Comparison of ENCODE assay signal across 1 cellular context in genomic region chr1:55534565-55535091, GRCh38.
TF ChIP-seq lines count a peak whose summit lies in the region.

No MANE protein-coding gene starts in this region.

TF ChIP-seq in HepG2, 621 proteins besides CTCF, POLR2A, EP300 and RAD21 (continued from another document and continues in another):
- TF ChIP-seq ARID3A (IDR thresholded peaks at IDR 0.05; ENCODE audit: low read depth, low read length) (peak; percentile 35; the same call in 1 of the 2 replicates), KDM1A (CRISPR knock-in tag; IDR thresholded peaks at IDR 0.05) (0 out of 2 replicates have a peak, but pooled peaks have one; percentile 9), AGO1 (IDR thresholded peaks at IDR 0.05; ENCODE audit: low read depth, low read length, poor library complexity, severe bottlenecking) (no peak), HOXA3 (CRISPR knock-in tag; IDR thresholded peaks at IDR 0.05) (peak; percentile 40; the same call in 1 of the 2 replicates), MLX (CRISPR knock-in tag; IDR thresholded peaks at IDR 0.05) (no peak), GFI1 (CRISPR knock-in tag; IDR thresholded peaks at IDR 0.05; ENCODE audit: borderline replicate concordance) (peak; percentile 92), CBX1 (IDR thresholded peaks at IDR 0.05; ENCODE audit: low read depth) (no peak), ZNF556 (CRISPR knock-in tag; IDR thresholded peaks at IDR 0.05; ENCODE audit: borderline replicate concordance) (peak; percentile 30; the same call in 1 of the 2 replicates), SMAD3 (CRISPR knock-in tag; IDR thresholded peaks at IDR 0.05) (peak; percentile 19; the same call in 1 of the 2 replicates), ZNF30 (CRISPR knock-in tag; IDR thresholded peaks at IDR 0.05) (no peak), ZNF326 (CRISPR knock-in tag; IDR thresholded peaks at IDR 0.05; ENCODE audit: borderline replicate concordance) (no peak), ZNF766 (CRISPR knock-in tag; IDR thresholded peaks at IDR 0.05; ENCODE audit: borderline replicate concordance) (no peak), SNAPC4 (CRISPR knock-in tag; IDR thresholded peaks at IDR 0.05) (no peak), FOXA1 (IDR thresholded peaks at IDR 0.05) (no peak), FOXA1 (CRISPR knock-in tag; IDR thresholded peaks at IDR 0.05) (0 out of 2 replicates have a peak, but pooled peaks have one; percentile 19), ZBTB1 (CRISPR knock-in tag; IDR thresholded peaks at IDR 0.05; ENCODE audit: borderline replicate concordance) (no peak), CEBPG (CRISPR knock-in tag; IDR thresholded peaks at IDR 0.05) (peak; percentile 84), HNRNPL (IDR thresholded peaks at IDR 0.05; ENCODE audit: low read depth, low read length) (no peak), MEIS1 (CRISPR knock-in tag; IDR thresholded peaks at IDR 0.05; ENCODE audit: borderline replicate concordance) (no peak), PAXIP1 (CRISPR knock-in tag; conservative IDR thresholded peaks at IDR 0.05) (peak; percentile 61), ZNF850 (CRISPR knock-in tag; conservative IDR thresholded peaks at IDR 0.05) (no peak), ZNF224 (CRISPR knock-in tag; IDR thresholded peaks at IDR 0.05) (no peak), TIGD3 (CRISPR knock-in tag; IDR thresholded peaks at IDR 0.05; ENCODE audit: borderline replicate concordance) (no peak), DBP (CRISPR knock-in tag; IDR thresholded peaks at IDR 0.05; ENCODE audit: not compliant biosample characterization) (no peak), ZNF776 (CRISPR knock-in tag; IDR thresholded peaks at IDR 0.05) (no peak), ZBTB8A (CRISPR knock-in tag; IDR thresholded peaks at IDR 0.05; ENCODE audit: borderline replicate concordance, low read depth) (no peak), SOX5 (CRISPR knock-in tag; IDR thresholded peaks at IDR 0.05; ENCODE audit: borderline replicate concordance) (peak; percentile 62; the same call in 1 of the 2 replicates), ISL2 (CRISPR knock-in tag; IDR thresholded peaks at IDR 0.05) (0 out of 2 replicates have a peak, but pooled peaks have one; percentile 41), NCOA2 (CRISPR knock-in tag; IDR thresholded peaks at IDR 0.05) (peak; percentile 70), ZNF644 (CRISPR knock-in tag; IDR thresholded peaks at IDR 0.05; ENCODE audit: low read depth) (peak; percentile 84), CEBPB (IDR thresholded peaks at IDR 0.05; ENCODE audit: borderline replicate concordance, low read depth, low read length) (peak; percentile 87), IKZF1 (IDR thresholded peaks at IDR 0.05) (no peak), ZNF207 (IDR thresholded peaks at IDR 0.05; ENCODE audit: borderline replicate concordance) (no peak), NR3C1 (CRISPR knock-in tag; IDR thresholded peaks at IDR 0.05) (no peak), PATZ1 (CRISPR knock-in tag; IDR thresholded peaks at IDR 0.05) (0 out of 2 replicates have a peak, but pooled peaks have one; percentile 27), ARID5B (CRISPR knock-in tag; IDR thresholded peaks at IDR 0.05) (peak; percentile 59), JDP2 (CRISPR knock-in tag; IDR thresholded peaks at IDR 0.05; ENCODE audit: borderline replicate concordance) (no peak), ATF4 (CRISPR knock-in tag; IDR thresholded peaks at IDR 0.05) (no peak), NFIC (IDR thresholded peaks at IDR 0.05; ENCODE audit: low read length) (0 out of 2 replicates have a peak, but pooled peaks have one; percentile 51), SOX13 (IDR thresholded peaks at IDR 0.05) (no peak), SOX13 (CRISPR knock-in tag; conservative IDR thresholded peaks at IDR 0.05 in 1 of 2, IDR thresholded peaks at IDR 0.05 in 1 of 2) (peak in 1 of 2 experiments; percentile 77; a peak in 2 of 4 replicates)
